In the genomic region with DNA sequence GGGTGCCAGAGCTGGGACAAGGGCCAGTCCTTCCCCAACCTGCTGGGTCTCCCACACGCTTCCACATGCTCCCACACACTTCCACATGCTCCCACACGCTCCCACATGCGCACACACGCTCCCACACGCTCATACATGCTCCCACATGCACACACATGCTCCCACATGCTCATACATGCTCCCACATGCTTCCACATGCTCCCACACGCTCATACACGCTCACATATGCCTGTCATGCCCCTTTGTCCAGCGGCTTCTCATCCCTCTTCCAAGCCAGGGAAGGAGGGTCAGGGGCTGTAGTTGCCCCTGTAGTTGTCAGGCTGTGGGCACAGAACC, we compare ENCODE assay signal across 27 cellular contexts. TPM values are rescaled to one million over a fixed set of nuclear protein-coding genes. Genes with fewer than 3 reads are reported as not detected.
A peak's percentile ranks its signal among the peaks of the same experiment; 100 is the strongest.
DNase-seq lines count a peak whose midpoint lies in the region; ATAC-seq and TF ChIP-seq lines count a peak whose summit lies in the region.
"Had no signal": no experiment of that assay in that cellular context is flagged by ENCODE, and none has a peak within 500 bp of the region (broad histone marks: within the 10 kb centered on the region; RNA-seq: fewer than 3 reads in every experiment).

No MANE protein-coding gene starts in this region.

- H3K9me3 Mint-ChIP-seq in T-helper 1 cell treated with Interleukin-12 subunit alpha and Interleukin-12 subunit beta and Interleukin-4 antibody, amounts not matched to agents 30 μg/mL and 1 μg/mL, for 36 hours = no peaks in the 10 kb centered on the region
- no peaks in the 10 kb centered on the region for H3K9me3 Mint-ChIP-seq in activated T-helper 1 cell treated with anti-CD3 and anti-CD28 coated beads, Interleukin-12 subunit alpha, Interleukin-12 subunit beta, Interleukin-2, Interleukin-4 antibody, amounts not matched to agents 30 ng/mL and 10 ng/mL and 1 ng/mL, durations not matched to agents 14 hours and 24 hours and 36 hours
- H3K9me3 Mint-ChIP-seq in natural killer cell = no peaks in the 10 kb centered on the region
- H3K9me3 Mint-ChIP-seq: CD8-positive, alpha-beta memory T cell; naive B cell; stimulated activated memory B cell treated with anti-CD40 and anti-IgM and Interleukin-4, amounts not matched to agents 10 μg/mL and 1 μg/mL and 100 μg/mL, for 72 hours had no signal

- peaks cover 0 to 6% (median 0%) of the 10 kb centered on the region in 11 experiments; a peak in 3 of 22 replicates for H4K20me1 ChIP-seq in BLaER1 treated with 17β-estradiol and CSF1 and Interleukin-3, amounts not matched to agents 10 nM and 100 nM

- H3K4me2 ChIP-seq in BLaER1 treated with 17β-estradiol and CSF1 and Interleukin-3, amounts not matched to agents 10 nM and 100 nM = peak overlapping the region; percentile 62 to 89 (median 70); a peak in 20 of 22 replicates

- H3K9me3 ChIP-seq in BLaER1 treated with 17β-estradiol and CSF1 and Interleukin-3, amounts not matched to agents 10 nM and 100 nM (replicated peaks in 1 of 11) = no peaks in the 10 kb centered on the region
- H3K9me3 ChIP-seq: left ventricle myocardium inferior, MG63, right atrium auricular region had no signal

- H3K27me3 Mint-ChIP-seq in T-helper 1 cell treated with Interleukin-12 subunit alpha and Interleukin-12 subunit beta and Interleukin-4 antibody, amounts not matched to agents 30 μg/mL and 1 μg/mL, for 36 hours (ENCODE audit: low read depth) = peaks cover 9% of the 10 kb centered on the region
- H3K27me3 Mint-ChIP-seq in activated T-helper 1 cell treated with anti-CD3 and anti-CD28 coated beads, Interleukin-12 subunit alpha, Interleukin-12 subunit beta, Interleukin-2, Interleukin-4 antibody, amounts not matched to agents 30 ng/mL and 10 ng/mL and 1 ng/mL, durations not matched to agents 14 hours and 24 hours and 36 hours (ENCODE audit: insufficient read depth) = peaks cover 4% of the 10 kb centered on the region
- H3K27me3 Mint-ChIP-seq in natural killer cell (ENCODE audit: low read depth in 2 of 2) = peaks cover 0 to 2% of the 10 kb centered on the region in 2 donors
- H3K27me3 Mint-ChIP-seq: brain; CD8-positive, alpha-beta memory T cell had no signal

- no peak overlapping the region for H3K4me3 ChIP-seq in BLaER1 treated with 17β-estradiol and CSF1 and Interleukin-3, amounts not matched to agents 10 nM and 100 nM
- H3K4me3 ChIP-seq in foreskin fibroblast (ENCODE audit: low read depth in 1 of 2, low read length in 2 of 2) = no peak overlapping the region
- H3K4me3 ChIP-seq: left ventricle myocardium inferior, MG63, right atrium auricular region had no signal

- no peak overlapping the region for H3K4me3 Mint-ChIP-seq in T-helper 1 cell treated with Interleukin-12 subunit alpha and Interleukin-12 subunit beta and Interleukin-4 antibody, amounts not matched to agents 30 μg/mL and 1 μg/mL, for 36 hours
- H3K4me3 Mint-ChIP-seq in activated T-helper 1 cell treated with anti-CD3 and anti-CD28 coated beads, Interleukin-12 subunit alpha, Interleukin-12 subunit beta, Interleukin-2, Interleukin-4 antibody, amounts not matched to agents 30 ng/mL and 10 ng/mL and 1 ng/mL, durations not matched to agents 14 hours and 24 hours and 36 hours = peak overlapping the region; percentile 37
- H3K4me3 Mint-ChIP-seq in natural killer cell = peak overlapping the region; percentile 55
- H3K4me3 Mint-ChIP-seq: stimulated activated memory B cell treated with anti-CD40 and anti-IgM and Interleukin-4, amounts not matched to agents 10 μg/mL and 1 μg/mL and 100 μg/mL, for 72 hours had no signal

- intact Hi-C loops in activated T-helper 1 cell treated with anti-CD3 and anti-CD28 coated beads, Interleukin-12 subunit alpha, Interleukin-12 subunit beta, Interleukin-2, Interleukin-4 antibody, amounts not matched to agents 30 ng/mL and 10 ng/mL and 1 ng/mL, durations not matched to agents 14 hours and 24 hours and 36 hours (cut with micrococcal nuclease) = no loop called here
- intact Hi-C loops in natural killer cell (cut with micrococcal nuclease) = no loop called here

- TF ChIP-seq CTCF in natural killer cell (IDR thresholded peaks at IDR 0.05) = no peak
- no peak for TF ChIP-seq CTCF in foreskin fibroblast (IDR thresholded peaks at IDR 0.05; ENCODE audit: low read depth, low read length)

- no peaks in the 10 kb centered on the region for H3K36me3 Mint-ChIP-seq in T-helper 1 cell treated with Interleukin-12 subunit alpha and Interleukin-12 subunit beta and Interleukin-4 antibody, amounts not matched to agents 30 μg/mL and 1 μg/mL, for 36 hours (ENCODE audit: low read depth)
- no peaks in the 10 kb centered on the region for H3K36me3 Mint-ChIP-seq in activated T-helper 1 cell treated with anti-CD3 and anti-CD28 coated beads, Interleukin-12 subunit alpha, Interleukin-12 subunit beta, Interleukin-2, Interleukin-4 antibody, amounts not matched to agents 30 ng/mL and 10 ng/mL and 1 ng/mL, durations not matched to agents 14 hours and 24 hours and 36 hours (ENCODE audit: low read depth)
- no peaks in the 10 kb centered on the region for H3K36me3 Mint-ChIP-seq in natural killer cell
- H3K36me3 Mint-ChIP-seq: brain; CD8-positive, alpha-beta memory T cell; naive B cell; stimulated activated memory B cell treated with anti-CD40 and anti-IgM and Interleukin-4, amounts not matched to agents 10 μg/mL and 1 μg/mL and 100 μg/mL, for 72 hours had no signal

- H3K27me3 ChIP-seq in BLaER1 treated with 17β-estradiol and CSF1 and Interleukin-3, amounts not matched to agents 10 nM and 100 nM = peaks cover 8 to 15% (median 14%) of the 10 kb centered on the region in 11 experiments
- H3K27me3 ChIP-seq: MG63, right atrium auricular region had no signal

- no peak for DNase-seq in T-helper 1 cell
- DNase-seq in activated T-helper 1 cell treated with anti-CD3 and anti-CD28 coated beads, Interleukin-12 subunit alpha, Interleukin-12 subunit beta, Interleukin-2, Interleukin-4 antibody, amounts not matched to agents 30 ng/mL and 10 ng/mL and 1 ng/mL, durations not matched to agents 14 hours and 24 hours and 36 hours (ENCODE audit: low spot score) = no peak
- DNase-seq in natural killer cell = no peak
- no peak for DNase-seq in foreskin fibroblast
- no peak for DNase-seq in central memory CD4-positive, alpha-beta T cell
- DNase-seq: activated T-cell treated with anti-CD3 and anti-CD28 coated beads for 4 hours; CD8-positive, alpha-beta memory T cell; H7; KBM-7; left ventricle myocardium inferior; MG63; naive B cell; NCI-H1105 treated with DMSO at 0.1 percent for 48 hours; NCI-H1930; NCI-H69; SHP77; stimulated activated CD4-positive, alpha-beta T cell treated with anti-CD3 and anti-CD28 coated beads, Interleukin-12 subunit alpha, Interleukin-12 subunit beta, amount 100 ng/mL, for 4 hours; stimulated activated CD4-positive, alpha-beta T cell treated with anti-CD3 and anti-CD28 coated beads, Interleukin-4, amount 100 ng/mL, for 24 hours had no signal

- ATAC-seq in natural killer cell (no peak), HG03520 (IDR thresholded peaks at IDR 0.05; ENCODE audit: unreplicated experiment) (no peak)

- peak overlapping the region; percentile 4 for H3K27ac Mint-ChIP-seq in T-helper 1 cell treated with Interleukin-12 subunit alpha and Interleukin-12 subunit beta and Interleukin-4 antibody, amounts not matched to agents 30 μg/mL and 1 μg/mL, for 36 hours
- H3K27ac Mint-ChIP-seq in activated T-helper 1 cell treated with anti-CD3 and anti-CD28 coated beads, Interleukin-12 subunit alpha, Interleukin-12 subunit beta, Interleukin-2, Interleukin-4 antibody, amounts not matched to agents 30 ng/mL and 10 ng/mL and 1 ng/mL, durations not matched to agents 14 hours and 24 hours and 36 hours = peak overlapping the region; percentile 55
- H3K27ac Mint-ChIP-seq in natural killer cell = peak overlapping the region in 1 of 2 donors; percentile 27
- H3K27ac Mint-ChIP-seq: stimulated activated memory B cell treated with anti-CD40 and anti-IgM and Interleukin-4, amounts not matched to agents 10 μg/mL and 1 μg/mL and 100 μg/mL, for 72 hours had no signal

- no peak overlapping the region for H3K9ac ChIP-seq in BLaER1 treated with 17β-estradiol and CSF1 and Interleukin-3, amounts not matched to agents 10 nM and 100 nM
- H3K9ac ChIP-seq: parathyroid adenoma had no signal

- H3K4me1 Mint-ChIP-seq in T-helper 1 cell treated with Interleukin-12 subunit alpha and Interleukin-12 subunit beta and Interleukin-4 antibody, amounts not matched to agents 30 μg/mL and 1 μg/mL, for 36 hours (ENCODE audit: low read depth) = peaks cover 25% of the 10 kb centered on the region
- H3K4me1 Mint-ChIP-seq in activated T-helper 1 cell treated with anti-CD3 and anti-CD28 coated beads, Interleukin-12 subunit alpha, Interleukin-12 subunit beta, Interleukin-2, Interleukin-4 antibody, amounts not matched to agents 30 ng/mL and 10 ng/mL and 1 ng/mL, durations not matched to agents 14 hours and 24 hours and 36 hours (ENCODE audit: low read depth) = peaks cover 25% of the 10 kb centered on the region
- H3K4me1 Mint-ChIP-seq in natural killer cell = peaks cover 20 to 29% of the 10 kb centered on the region in 2 donors

- no peaks in the 10 kb centered on the region for H3K36me3 ChIP-seq in BLaER1 treated with 17β-estradiol and CSF1 and Interleukin-3, amounts not matched to agents 10 nM and 100 nM
- H3K36me3 ChIP-seq: left ventricle myocardium inferior, MG63, right atrium auricular region had no signal

- H3K4me1 ChIP-seq in BLaER1 treated with 17β-estradiol and CSF1 and Interleukin-3, amounts not matched to agents 10 nM and 100 nM = peaks cover 48 to 55% (median 51%) of the 10 kb centered on the region in 10 experiments
- H3K4me1 ChIP-seq: right atrium auricular region had no signal

- H3K27ac ChIP-seq in BLaER1 treated with 17β-estradiol and CSF1 and Interleukin-3, amounts not matched to agents 10 nM and 100 nM = no peak overlapping the region
- H3K27ac ChIP-seq: 22Rv1, epithelial cell of prostate, left ventricle myocardium inferior, parathyroid adenoma, right atrium auricular region had no signal

RNA-seq across cellular contexts. Expression of a gene that starts 9.9 kb away (rescaled TPM):
- total RNA-seq in activated T-helper 1 cell treated with anti-CD3 and anti-CD28 coated beads, Interleukin-12 subunit alpha, Interleukin-12 subunit beta, Interleukin-2, Interleukin-4 antibody, amounts not matched to agents 30 ng/mL and 10 ng/mL and 1 ng/mL, durations not matched to agents 14 hours and 24 hours and 36 hours = 31.1 and 31.4 TPM in 2 replicates
- total RNA-seq in natural killer cell = 100 to 1,000 TPM; 227 to 390 (median 325) TPM
